ENCODE assay signal across 13 cellular contexts in the genomic region with DNA sequence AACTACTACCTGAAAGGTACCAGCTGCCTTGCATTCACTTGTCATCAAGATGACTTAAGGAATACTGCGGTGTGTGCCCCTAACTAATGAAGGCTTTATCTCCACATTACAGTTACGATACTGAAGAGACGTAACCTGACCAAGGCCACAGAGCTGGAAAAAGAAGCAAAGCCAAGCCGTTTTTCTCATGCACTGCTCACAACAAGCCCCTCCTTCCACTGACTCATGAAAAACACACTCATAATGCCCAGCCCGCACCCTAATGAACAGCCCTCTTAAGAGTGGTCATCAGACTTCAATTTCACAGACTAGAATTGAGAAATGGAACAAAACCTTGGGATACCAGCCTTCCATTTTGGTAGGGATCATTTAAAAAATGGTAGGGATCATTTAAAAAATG. TPM values are rescaled to one million over a fixed set of nuclear protein-coding genes. Genes with fewer than 3 reads are reported as not detected.
DNase-seq lines count a peak whose midpoint lies in the region; ATAC-seq, FAIRE-seq and TF ChIP-seq lines count a peak whose summit lies in the region.
"Had no signal": no experiment of that assay in that cellular context is flagged by ENCODE, and none has a peak within 500 bp of the region (broad histone marks: within the 10 kb centered on the region; RNA-seq: fewer than 3 reads in every experiment).

No MANE protein-coding gene starts in this region.

- intact Hi-C loops in Right ventricle myocardium inferior (cut with DNase I) = no loop called here
- intact Hi-C loops in adrenal gland (cut with DNase I) = no loop called here
- intact Hi-C loops in sciatic nerve (cut with DNase I) = no loop called here

- WGBS in adrenal gland, 4 donors = 46 to 51% (median 49%) methylated on average over 5 of the region's 5 CpGs
- 67% methylated on average over 5 of the region's 5 CpGs for WGBS in smooth muscle cell (ENCODE audit: low lambda C conversion rate)

- H3K36me3 ChIP-seq in right atrium auricular region = peaks cover 84% of the 10 kb centered on the region
- H3K36me3 ChIP-seq in adrenal gland (replicated peaks in 1 of 2) = peaks cover 0 to 87% of the 10 kb centered on the region in 2 donors
- peaks cover 37% of the 10 kb centered on the region for H3K36me3 ChIP-seq in smooth muscle cell (ENCODE audit: low read depth)

- H3K27me3 ChIP-seq in right atrium auricular region (no peaks in the 10 kb centered on the region), adrenal gland (no peaks in the 10 kb centered on the region), smooth muscle cell (ENCODE audit: low read depth) (no peaks in the 10 kb centered on the region)
- H3K27me3 ChIP-seq: BLaER1 had no signal

- peaks cover 65% of the 10 kb centered on the region for H4K20me1 ChIP-seq in smooth muscle cell (ENCODE audit: low read depth)

- TF ChIP-seq POLR2A in adrenal gland (IDR thresholded peaks at IDR 0.05) = peak in 1 of 2 donors; percentile 67

- peaks cover 13% of the 10 kb centered on the region for H3K79me2 ChIP-seq in smooth muscle cell (ENCODE audit: low read depth)

- no peak overlapping the region for H2AFZ ChIP-seq in smooth muscle cell (ENCODE audit: low read depth)

- peak; percentile 45 for ATAC-seq in Right ventricle myocardium inferior
- no peak for ATAC-seq in sciatic nerve
- ATAC-seq: stimulated activated naive CD8-positive, alpha-beta T cell treated with anti-CD3 and anti-CD28 coated beads, Interleukin-15, amount 100 ng/mL, for 72 hours had no signal

- peaks cover 0 to 17% of the 10 kb centered on the region in 2 donors for H3K4me1 ChIP-seq in right atrium auricular region
- H3K4me1 ChIP-seq in adrenal gland (replicated peaks in 1 of 2) = peaks cover 11 to 59% of the 10 kb centered on the region in 2 donors
- no peaks in the 10 kb centered on the region for H3K4me1 ChIP-seq in smooth muscle cell (ENCODE audit: low read depth)

- H3K9ac ChIP-seq in smooth muscle cell (ENCODE audit: low read depth) = no peak overlapping the region
- H3K9ac ChIP-seq: BLaER1 had no signal

- H3K4me2 ChIP-seq in smooth muscle cell = no peak overlapping the region
- H3K4me2 ChIP-seq: BLaER1 had no signal

- H3K9me3 ChIP-seq in right atrium auricular region (no peaks in the 10 kb centered on the region), adrenal gland (replicated peaks in 1 of 3) (no peaks in the 10 kb centered on the region), smooth muscle cell (replicated peaks; ENCODE audit: low read depth) (no peaks in the 10 kb centered on the region)
- H3K9me3 ChIP-seq: BLaER1 had no signal

- H3F3A ChIP-seq in smooth muscle cell (ENCODE audit: low read depth) = peaks cover 7% of the 10 kb centered on the region

- H3K4me3 ChIP-seq in right atrium auricular region (no peak overlapping the region), adrenal gland (no peak overlapping the region), foreskin fibroblast (ENCODE audit: low read depth in 1 of 2, low read length in 2 of 2) (no peak overlapping the region), smooth muscle cell (no peak overlapping the region)
- H3K4me3 ChIP-seq: BLaER1 had no signal

- FAIRE-seq in GM19239 (lab: Jason Lieb, UNC) = no peak

- TF ChIP-seq CTCF in right atrium auricular region (IDR thresholded peaks at IDR 0.05) = no peak
- TF ChIP-seq CTCF in adrenal gland (IDR thresholded peaks at IDR 0.05) = no peak
- no peak for TF ChIP-seq CTCF in foreskin fibroblast (IDR thresholded peaks at IDR 0.05; ENCODE audit: low read depth, low read length)
- TF ChIP-seq CTCF in smooth muscle cell (IDR thresholded peaks at IDR 0.05; ENCODE audit: borderline replicate concordance, insufficient read depth, poor library complexity, severe bottlenecking) = no peak

- DNase-seq in Right ventricle myocardium inferior (ENCODE audit: missing footprints) (no peak), right atrium auricular region (ENCODE audit: low spot score) (no peak), adrenal gland (peak; percentile 78 to 92 (median 90)), foreskin fibroblast (peak; percentile 56 to 75), smooth muscle cell (lab: John Stamatoyannopoulos, UW; ENCODE audit: unreplicated experiment) (no peak), SK-N-DZ (ENCODE audit: low spot score) (no peak), GM19239 (ENCODE audit: insufficient read length, low spot score) (no peak), sciatic nerve (ENCODE audit: low spot score) (no peak)
- DNase-seq: activated effector memory CD4-positive, alpha-beta T cell treated with anti-CD3 and anti-CD28 coated beads, Interleukin-2, amount 50 U/mL, for 16 hours; NCI-H187 treated with DMSO at 0.1 percent for 48 hours; OCI-M1; stimulated activated naive CD8-positive, alpha-beta T cell treated with anti-CD3 and anti-CD28 coated beads, Interleukin-15, amount 100 ng/mL, for 72 hours had no signal

- H3K27ac ChIP-seq in right atrium auricular region = no peak overlapping the region
- H3K27ac ChIP-seq in adrenal gland = peak overlapping the region; percentile 14 to 84 (median 63)
- peak overlapping the region; percentile 39 for H3K27ac ChIP-seq in smooth muscle cell (ENCODE audit: low read depth)
- H3K27ac ChIP-seq: BLaER1 had no signal

RNA-seq across cellular contexts. Expression of a gene that starts 11.6 kb away (rescaled TPM):
- total RNA-seq in Right ventricle myocardium inferior (73.7 TPM), right atrium auricular region (10 to 100 TPM; 48.2 to 74.5 TPM), adrenal gland (100 to 1,000 TPM in 3 of 8 donors, 10 to 100 TPM in 5; 67.7 to 109 (median 96.9) TPM), smooth muscle cell (109 and 113 TPM in 2 replicates), sciatic nerve (49.2 TPM)
- polyA plus RNA-seq in adrenal gland (100 to 1,000 TPM in 1 of 3 donors, 10 to 100 TPM in 2; 52.8 to 205 (median 54.7) TPM), smooth muscle cell (116 and 119 TPM in 2 replicates)
- 94.1 and 105 TPM in 2 replicates for polyA plus RNA-seq in SK-N-DZ (2014; cell fraction: cytosol; rRNA removed)
- 52.0 and 54.7 TPM in 2 replicates for polyA plus RNA-seq in SK-N-DZ (2014; cell fraction: nucleus; rRNA removed)

Comparison
In these comparisons a context has a peak if more than half of its experiments do, and no peak if none do; other contexts are left out.
1. DNase-seq: peak in adrenal gland (7 of 7) and foreskin fibroblast (2 of 2); none in Right ventricle myocardium inferior (single experiment), right atrium auricular region (single experiment), smooth muscle cell (single experiment), SK-N-DZ (single experiment), GM19239 (single experiment) and sciatic nerve (single experiment).
2. H3K27ac ChIP-seq: peak in adrenal gland (5 of 5) and smooth muscle cell (single experiment); none in right atrium auricular region (0 of 2).